Comparison of ENCODE assay signal across 1 cellular context in the genomic region with DNA sequence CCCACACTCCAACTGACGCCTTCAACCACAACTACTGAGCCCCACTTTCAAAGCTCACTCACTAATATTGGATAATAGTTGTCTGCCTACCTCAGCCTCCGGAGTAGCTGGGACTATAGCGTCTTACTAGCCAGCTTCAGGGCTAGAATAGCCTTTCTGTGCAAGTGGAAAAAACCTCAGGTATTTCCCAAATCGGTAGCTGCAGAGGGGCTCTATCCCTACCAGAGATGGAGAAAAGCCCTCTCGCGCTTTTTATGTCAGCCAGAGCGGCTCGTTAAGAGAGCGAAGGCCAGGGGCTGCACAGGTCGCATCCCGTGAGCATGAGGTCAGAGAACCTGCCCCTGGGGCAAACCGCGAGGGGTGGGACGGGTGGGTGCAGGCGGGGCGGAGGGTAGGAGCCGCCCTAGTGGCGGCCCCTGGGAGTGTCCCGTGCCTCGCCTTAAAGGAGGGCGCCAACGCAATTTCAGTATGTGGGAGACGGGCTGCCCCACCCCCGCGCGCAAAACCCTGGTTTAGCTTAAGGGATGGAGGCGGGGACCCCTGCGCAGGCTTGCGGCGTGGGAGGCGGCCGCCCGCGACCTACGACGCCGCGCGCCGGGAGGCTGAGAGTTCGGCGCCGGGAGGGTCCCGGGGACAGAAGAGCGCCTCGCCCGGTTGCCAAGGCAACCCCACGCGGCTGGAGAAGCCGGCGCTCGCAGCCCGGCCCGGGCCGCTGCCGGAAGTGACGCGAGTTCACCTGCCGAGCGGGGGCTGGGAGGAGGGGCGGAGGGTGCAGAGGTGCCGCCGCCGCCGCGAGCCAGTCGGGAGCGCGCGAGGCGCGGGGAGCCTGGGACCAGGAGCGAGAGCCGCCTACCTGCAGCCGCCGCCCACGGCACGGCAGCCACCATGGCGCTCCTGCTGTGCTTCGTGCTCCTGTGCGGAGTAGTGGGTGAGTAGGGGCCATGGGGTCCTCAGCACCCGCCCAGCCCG.
TF ChIP-seq lines count a peak whose summit lies in the region.

A gene (plus strand): TSS at position 799 of the 969 bp plus-strand sequence. CDS start 87 bp downstream, at position 886.

TF ChIP-seq in K562, 482 proteins besides CTCF, POLR2A, EP300 and RAD21 (continued from another document):
- TF ChIP-seq SIX5 (IDR thresholded peaks at IDR 0.05; ENCODE audit: borderline replicate concordance in 1 of 2, insufficient read depth in 1 of 2, low read depth in 1 of 2, low read length in 2 of 2) (no peak), ATF1 (CRISPR knock-in tag; IDR thresholded peaks at IDR 0.05) (no peak), ATF1 (tag; IDR thresholded peaks at IDR 0.05) (peak; percentile 29; the same call in 1 of the 2 replicates), CC2D1A (IDR thresholded peaks at IDR 0.05) (no peak), E2F3 (CRISPR knock-in tag; IDR thresholded peaks at IDR 0.05) (no peak), GTF2F1 (IDR thresholded peaks at IDR 0.05; ENCODE audit: low read depth, low read length) (no peak)
